ENCODE assay signal across 1 cellular context in the genomic region with DNA sequence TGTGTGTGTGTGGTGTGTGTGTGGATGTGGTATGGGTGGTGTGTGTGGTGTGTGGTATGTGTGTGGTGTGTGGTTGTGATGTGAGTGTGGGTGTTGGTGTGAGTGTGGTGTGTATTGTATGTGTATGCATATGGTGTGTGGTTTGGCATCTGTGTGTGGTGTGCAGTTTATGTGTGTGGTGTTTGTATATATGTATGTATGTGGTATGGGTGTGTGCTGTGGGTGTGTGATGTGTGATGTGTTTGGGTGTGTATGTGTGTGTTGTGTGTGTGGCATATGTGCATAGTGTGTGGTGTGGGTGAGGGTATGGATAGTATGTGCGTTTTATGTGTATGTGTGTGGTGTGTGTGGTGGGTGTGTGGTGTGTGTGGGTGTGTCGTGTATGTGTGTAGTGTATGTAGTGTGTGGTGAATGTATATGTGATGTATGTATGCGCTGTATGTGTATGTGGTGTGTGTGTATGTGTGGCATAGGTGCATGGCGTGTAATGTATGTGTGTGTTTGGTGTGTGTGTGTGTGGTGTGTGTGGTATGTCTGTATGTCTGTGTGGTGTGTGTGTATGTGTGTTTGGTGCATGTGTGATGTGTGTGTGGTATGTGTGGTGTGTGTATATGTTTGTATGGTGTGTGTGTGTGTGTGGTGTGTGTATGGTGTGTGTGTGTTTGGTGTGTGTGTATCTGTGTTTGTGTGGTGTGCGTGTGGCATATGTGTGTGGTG.
A peak's percentile ranks its signal among the peaks of the same experiment; 100 is the strongest.
TF ChIP-seq lines count a peak whose summit lies in the region.

No MANE protein-coding gene starts in this region.

TF ChIP-seq in GM12878, 131 proteins besides CTCF, POLR2A, EP300 and RAD21:
- peak; percentile 49 for TF ChIP-seq NR2C2 (IDR thresholded peaks at IDR 0.05; ENCODE audit: borderline replicate concordance, control insufficient read depth, insufficient read length, low read depth)
- no peak for TF ChIP-seq BRCA1 (IDR thresholded peaks at IDR 0.05; ENCODE audit: low read depth, low read length)
- TF ChIP-seq PAX8 (IDR thresholded peaks at IDR 0.05) = no peak
- TF ChIP-seq DPF2 (IDR thresholded peaks at IDR 0.05) = no peak
- no peak for TF ChIP-seq IRF4 (IDR thresholded peaks at IDR 0.05; ENCODE audit: low read depth, low read length)
- no peak for TF ChIP-seq STAT3 (IDR thresholded peaks at IDR 0.05; ENCODE audit: low read depth, low read length)
- no peak for TF ChIP-seq CEBPB (IDR thresholded peaks at IDR 0.05; ENCODE audit: borderline replicate concordance in 1 of 2, low read depth in 2 of 2, low read length in 2 of 2)
- TF ChIP-seq MYB (IDR thresholded peaks at IDR 0.05; ENCODE audit: borderline replicate concordance, low read depth, low read length) = no peak
- TF ChIP-seq E2F8 (IDR thresholded peaks at IDR 0.05; ENCODE audit: low read depth, partially characterized antibody) = no peak
- no peak for TF ChIP-seq SIN3A (IDR thresholded peaks at IDR 0.05; ENCODE audit: low read depth, low read length)
- peak; percentile 16; the same call in 1 of the 2 replicates for TF ChIP-seq RUNX3 (IDR thresholded peaks at IDR 0.05; ENCODE audit: low read length)
- TF ChIP-seq SREBF1 (IDR thresholded peaks at IDR 0.05; ENCODE audit: low read length) = no peak
- TF ChIP-seq, protein P1, sequence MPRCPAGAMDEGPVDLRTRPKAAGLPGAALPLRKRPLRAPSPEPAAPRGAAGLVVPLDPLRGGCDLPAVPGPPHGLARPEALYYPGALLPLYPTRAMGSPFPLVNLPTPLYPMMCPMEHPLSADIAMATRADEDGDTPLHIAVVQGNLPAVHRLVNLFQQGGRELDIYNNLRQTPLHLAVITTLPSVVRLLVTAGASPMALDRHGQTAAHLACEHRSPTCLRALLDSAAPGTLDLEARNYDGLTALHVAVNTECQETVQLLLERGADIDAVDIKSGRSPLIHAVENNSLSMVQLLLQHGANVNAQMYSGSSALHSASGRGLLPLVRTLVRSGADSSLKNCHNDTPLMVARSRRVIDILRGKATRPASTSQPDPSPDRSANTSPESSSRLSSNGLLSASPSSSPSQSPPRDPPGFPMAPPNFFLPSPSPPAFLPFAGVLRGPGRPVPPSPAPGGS (IDR thresholded peaks at IDR 0.05; ENCODE audit: borderline replicate concordance, insufficient read depth, low read depth, low read length, poor library complexity, severe bottlenecking) = peak; percentile 52
- TF ChIP-seq, protein P2, sequence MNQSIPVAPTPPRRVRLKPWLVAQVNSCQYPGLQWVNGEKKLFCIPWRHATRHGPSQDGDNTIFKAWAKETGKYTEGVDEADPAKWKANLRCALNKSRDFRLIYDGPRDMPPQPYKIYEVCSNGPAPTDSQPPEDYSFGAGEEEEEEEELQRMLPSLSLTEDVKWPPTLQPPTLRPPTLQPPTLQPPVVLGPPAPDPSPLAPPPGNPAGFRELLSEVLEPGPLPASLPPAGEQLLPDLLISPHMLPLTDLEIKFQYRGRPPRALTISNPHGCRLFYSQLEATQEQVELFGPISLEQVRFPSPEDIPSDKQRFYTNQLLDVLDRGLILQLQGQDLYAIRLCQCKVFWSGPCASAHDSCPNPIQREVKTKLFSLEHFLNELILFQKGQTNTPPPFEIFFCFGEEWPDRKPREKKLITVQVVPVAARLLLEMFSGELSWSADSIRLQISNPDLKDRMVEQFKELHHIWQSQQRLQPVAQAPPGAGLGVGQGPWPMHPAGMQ (IDR thresholded peaks at IDR 0.05; ENCODE audit: borderline replicate concordance) = no peak
- no peak for TF ChIP-seq NFXL1 (IDR thresholded peaks at IDR 0.05; ENCODE audit: borderline replicate concordance)
